ENCODE assay signal across 15 cellular contexts in the genomic region with DNA sequence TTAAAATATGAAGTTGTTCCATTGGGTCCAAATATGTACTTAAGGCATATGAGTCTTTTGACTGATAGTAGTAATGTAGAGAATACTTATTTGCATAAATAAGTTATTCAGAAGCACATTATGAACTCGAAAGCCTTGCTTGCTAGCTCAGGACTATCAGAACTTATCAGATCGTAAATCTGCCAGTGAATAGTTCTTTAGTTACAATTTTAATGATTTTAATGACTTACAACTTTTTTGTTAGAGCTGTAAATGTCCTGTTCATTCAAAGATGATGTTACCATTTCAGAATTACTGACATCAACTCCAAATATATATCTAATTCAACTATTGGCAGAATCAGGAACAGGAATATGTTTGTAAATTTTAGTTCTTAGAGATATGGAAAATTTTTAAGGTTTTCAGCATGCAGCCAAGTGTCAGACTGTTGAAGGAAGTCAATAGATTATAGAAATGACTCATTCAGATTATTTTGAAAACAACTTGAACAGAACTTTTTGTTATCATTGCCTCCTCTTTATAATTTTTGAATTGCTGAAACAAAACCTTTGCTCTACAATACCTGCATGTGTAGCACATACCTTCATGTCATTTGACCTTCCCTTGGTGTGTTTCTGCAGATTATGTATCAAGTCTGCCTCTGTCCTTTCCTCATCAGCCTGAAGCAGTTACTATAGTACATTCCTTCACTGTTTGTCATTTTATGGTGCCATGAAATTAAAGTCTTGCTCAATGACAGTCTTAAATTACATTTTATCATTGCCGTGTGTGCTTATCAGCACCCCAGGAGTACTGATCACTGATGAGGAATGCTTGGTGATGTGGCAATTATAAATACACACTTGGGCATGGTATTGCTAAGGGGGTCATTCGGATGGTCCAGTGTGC. TPM values are rescaled to one million over a fixed set of nuclear protein-coding genes. Genes with fewer than 3 reads are reported as not detected.
A peak's percentile ranks its signal among the peaks of the same experiment; 100 is the strongest.
DNase-seq lines count a peak whose midpoint lies in the region; ATAC-seq and TF ChIP-seq lines count a peak whose summit lies in the region.
"Had no signal": no experiment of that assay in that cellular context is flagged by ENCODE, and none has a peak within 500 bp of the region (broad histone marks: within the 10 kb centered on the region; RNA-seq: fewer than 3 reads in every experiment).

No MANE protein-coding gene starts in this region.

- H3K27ac Mint-ChIP-seq in activated T-cell treated with anti-CD3 and anti-CD28 coated beads, Interleukin-2, amount 50 U/mL, for 72 hours, result peak overlapping the region; percentile 6
- peak overlapping the region; percentile 46 to 69 for H3K27ac Mint-ChIP-seq in T-cell

- H2AFZ ChIP-seq in OCI-LY7 (ENCODE audit: low read length), result no peak overlapping the region

- H3K27me3 Mint-ChIP-seq in activated T-cell treated with anti-CD3 and anti-CD28 coated beads, Interleukin-2, amount 50 U/mL, for 72 hours (ENCODE audit: low read depth), result no peaks in the 10 kb centered on the region
- H3K27me3 Mint-ChIP-seq in T-cell, result no peaks in the 10 kb centered on the region
- H3K27me3 Mint-ChIP-seq: activated naive CD8-positive, alpha-beta T cell had no signal

- H3K4me3 Mint-ChIP-seq in activated T-cell treated with anti-CD3 and anti-CD28 coated beads, Interleukin-2, amount 50 U/mL, for 72 hours, result no peak overlapping the region
- H3K4me3 Mint-ChIP-seq in T-cell, result no peak overlapping the region
- H3K4me3 Mint-ChIP-seq: activated naive CD8-positive, alpha-beta T cell had no signal

- no peak overlapping the region for H3K4me2 ChIP-seq in OCI-LY7 (ENCODE audit: low read length)

- POLR2A ChIA-PET in T-cell (lab: Charles Lee), result interaction anchor here in 1 of 2 donors (1.0 kb wide), 1 partner anchor 11 kb away, joined by 4 read pairs; no protein-coding TSS in a partner anchor
- POLR2A ChIA-PET in OCI-LY7 (lab: Charles Lee), result no interaction called here
- POLR2A ChIA-PET in GM10248 (lab: Yijun Ruan, JAX), result no interaction called here

- BruUV-seq in OCI-LY7 (replicated peaks; lab: Mats Ljungman, UMichigan), result no TSS peak

- peaks cover 11 to 32% of the 10 kb centered on the region in 2 donors for H3K36me3 Mint-ChIP-seq in activated T-cell treated with anti-CD3 and anti-CD28 coated beads, Interleukin-2, amount 50 U/mL, for 72 hours (ENCODE audit: insufficient read depth in 2 of 2)
- peaks cover 60% of the 10 kb centered on the region for H3K36me3 Mint-ChIP-seq in T-cell

- no peaks in the 10 kb centered on the region for H3K9me3 ChIP-seq in OCI-LY7 (ENCODE audit: low read length)
- H3K9me3 ChIP-seq: BE2C, uterus had no signal

- H3K9me3 Mint-ChIP-seq in activated T-cell treated with anti-CD3 and anti-CD28 coated beads, Interleukin-2, amount 50 U/mL, for 72 hours, result peaks cover 0 to 2% of the 10 kb centered on the region in 2 donors
- H3K9me3 Mint-ChIP-seq in T-cell, result no peaks in the 10 kb centered on the region
- H3K9me3 Mint-ChIP-seq: natural killer cell had no signal

- ATAC-seq in activated T-cell treated with anti-CD3 and anti-CD28 coated beads, Interleukin-2, amount 50 U/mL, for 72 hours (replicated peaks in 1 of 2), result no peak
- ATAC-seq in T-cell (replicated peaks in 1 of 4), result peak in 2 of 4 experiments; percentile 27 to 40
- ATAC-seq: natural killer cell had no signal

- TF ChIP-seq CTCF in foreskin fibroblast (IDR thresholded peaks at IDR 0.05; ENCODE audit: low read depth, low read length) (no peak), OCI-LY7 (conservative IDR thresholded peaks at IDR 0.05; ENCODE audit: low read length) (no peak), GM10248 (IDR thresholded peaks at IDR 0.05; ENCODE audit: control extremely low read depth, extremely low read depth, low read depth, missing control alignments) (no peak)

- H3K4me3 ChIP-seq in foreskin fibroblast (ENCODE audit: low read depth in 1 of 2, low read length in 2 of 2) (no peak overlapping the region), OCI-LY7 (ENCODE audit: low read depth, low read length, poor library complexity, severe bottlenecking) (no peak overlapping the region)
- H3K4me3 ChIP-seq: uterus had no signal

- H3K36me3 ChIP-seq in OCI-LY7 (ENCODE audit: insufficient read depth, low read length), result peaks cover 70% of the 10 kb centered on the region
- H3K36me3 ChIP-seq: BE2C, uterus had no signal

- peaks cover 30% of the 10 kb centered on the region; the same call in 1 of the 2 replicates for H3K79me2 ChIP-seq in OCI-LY7 (ENCODE audit: insufficient read depth, low read depth, low read length)

- intact Hi-C loops in OCI-LY7 (cut with micrococcal nuclease; ENCODE audit: unreplicated experiment), result no loop called here

- peaks cover 69% of the 10 kb centered on the region for H3K4me1 Mint-ChIP-seq in activated T-cell treated with anti-CD3 and anti-CD28 coated beads, Interleukin-2, amount 50 U/mL, for 72 hours (ENCODE audit: low read depth)
- peaks cover 75 to 82% (median 79%) of the 10 kb centered on the region in 3 donors for H3K4me1 Mint-ChIP-seq in T-cell

- no peak for DNase-seq in activated T-cell treated with anti-CD3 and anti-CD28 coated beads, Interleukin-2, amount 50 U/mL, for 72 hours
- no peak for DNase-seq in activated T-cell treated with anti-CD3 and anti-CD28 coated beads for 4 hours
- no peak for DNase-seq in T-cell
- DNase-seq in foreskin fibroblast, result peak; percentile 77 to 84
- DNase-seq in substantia nigra (lab: John Stamatoyannopoulos, UW), result no peak
- DNase-seq in OCI-LY7 (ENCODE audit: low spot score), result no peak
- no peak for DNase-seq in NCI-H2081 treated with DMSO at 0.1 percent for 48 hours (lab: John Stamatoyannopoulos, UW)
- DNase-seq in GM10248 (ENCODE audit: extremely low spot score), result no peak
- DNase-seq: BE2C, foreskin melanocyte, natural killer cell, NCI-H2227 treated with DMSO at 0.1 percent for 48 hours, T-helper 9 cell, uterus had no signal

- H3K9me2 ChIP-seq in OCI-LY7 (ENCODE audit: insufficient read depth, low read length), result no peaks in the 10 kb centered on the region

- no peaks in the 10 kb centered on the region for H4K20me1 ChIP-seq in OCI-LY7 (ENCODE audit: insufficient read depth, low read length)

- CTCF ChIA-PET in T-cell (lab: Charles Lee) (no interaction called here), OCI-LY7 (lab: Charles Lee; ENCODE audit: unreplicated experiment) (no interaction called here), GM10248 (lab: Yijun Ruan, JAX) (interaction anchor here (1.2 kb wide), 1 partner anchor 15 kb away, joined by 3 read pairs; no protein-coding TSS in a partner anchor)

- H3K27ac ChIP-seq in substantia nigra (ENCODE audit: low read depth, low read length, poor library complexity, severe bottlenecking) (peak overlapping the region; percentile 49), OCI-LY7 (ENCODE audit: low read depth, low read length, poor library complexity, severe bottlenecking) (no peak overlapping the region)
- H3K27ac ChIP-seq: uterus had no signal

- peaks cover 27% of the 10 kb centered on the region for H3K4me1 ChIP-seq in OCI-LY7 (ENCODE audit: insufficient read depth, low read length, poor library complexity, severe bottlenecking)
- H3K4me1 ChIP-seq: BE2C, uterus had no signal

RNA-seq across cellular contexts. Expression of a gene that starts 44.9 kb away (rescaled TPM):
- 10 to 100 TPM; 29.2 to 44.8 TPM for total RNA-seq in activated T-cell treated with anti-CD3 and anti-CD28 coated beads, Interleukin-2, amount 50 U/mL, for 72 hours
- total RNA-seq in T-cell (10 to 100 TPM; 23.8 to 43.4 (median 33.0) TPM), OCI-LY7 (2022) (37.1 and 39.9 TPM in 2 replicates)
- total RNA-seq in OCI-LY7 (2014; rRNA removed; shearing (Covaris generic)), result 19.3 and 23.8 TPM in 2 replicates

Comparison
In these comparisons a context has a peak if more than half of its experiments do, and no peak if none do; other contexts are left out.
1. DNase-seq: peak in foreskin fibroblast (2 of 2); none in activated T-cell treated with anti-CD3 and anti-CD28 coated beads, Interleukin-2, amount 50 U/mL, for 72 hours (0 of 2), activated T-cell treated with anti-CD3 and anti-CD28 coated beads for 4 hours (single experiment), T-cell (0 of 34), substantia nigra (0 of 49), OCI-LY7 (single experiment), NCI-H2081 treated with DMSO at 0.1 percent for 48 hours (single experiment) and GM10248 (single experiment).